In the genomic region with DNA sequence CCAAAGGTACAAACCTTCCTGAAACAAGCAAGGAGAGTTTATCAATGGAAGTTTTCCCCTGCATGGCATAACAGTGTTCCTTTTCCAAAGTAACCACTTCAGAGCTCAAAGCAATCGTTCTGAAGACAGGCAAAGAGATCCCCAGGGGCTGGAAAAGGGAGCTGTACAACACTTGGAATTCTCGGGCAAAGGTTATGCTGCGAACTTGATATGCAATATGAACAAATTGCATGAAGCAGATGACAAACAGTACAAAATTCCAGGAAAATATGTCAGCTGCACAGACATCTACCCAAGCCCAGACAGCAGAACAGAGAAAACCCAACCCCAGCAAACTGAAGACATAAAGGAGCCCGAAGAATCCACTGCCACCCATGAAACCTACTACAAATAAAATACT, we compare ENCODE assay signal across 21 cellular contexts. TPM values are rescaled to one million over a fixed set of nuclear protein-coding genes. Genes with fewer than 3 reads are reported as not detected.
"Had no signal": no experiment of that assay in that cellular context is flagged by ENCODE, and none has a peak within 500 bp of the region (broad histone marks: within the 10 kb centered on the region; RNA-seq: fewer than 3 reads in every experiment).

No MANE protein-coding gene starts in this region.

- H3K27me3 ChIP-seq: cardiac muscle cell, right lobe of liver, suprapubic skin, tibial artery had no signal

- H3K27ac ChIP-seq: cardiac muscle cell, foreskin keratinocyte, heart right ventricle, parathyroid adenoma, prostate gland, right lobe of liver, suprapubic skin, tibial artery had no signal

- DNase-seq: effector memory CD4-positive, alpha-beta T cell; foreskin keratinocyte; heart right ventricle; hypothalamus; kidney glomerular epithelial cell; mammary epithelial cell; mucosa of descending colon; retina; right lobe of liver; stimulated activated CD4-positive, alpha-beta T cell treated with anti-CD3 and anti-CD28 coated beads, Interleukin-2, amount 100 ng/mL, for 48 hours; stimulated activated naive CD8-positive, alpha-beta T cell treated with anti-CD3 and anti-CD28 coated beads, Interleukin-15, Interleukin-2, amounts not matched to agents 100 U/mL and 50 U/mL, for 24 hours; tibial artery had no signal

- H3K4me3 ChIP-seq: cardiac muscle cell, heart right ventricle, mucosa of descending colon, prostate gland, right lobe of liver, smooth muscle cell, suprapubic skin, tibial artery had no signal

- H3K4me1 ChIP-seq: foreskin keratinocyte, parathyroid adenoma, prostate gland, right lobe of liver, suprapubic skin, tibial artery had no signal

- H3K4me2 ChIP-seq: smooth muscle cell had no signal

- H3K79me2 ChIP-seq: parathyroid adenoma had no signal

- H3K9ac ChIP-seq: parathyroid adenoma had no signal

- H2AFZ ChIP-seq: parathyroid adenoma had no signal

- H3K36me3 ChIP-seq: prostate gland, right lobe of liver, suprapubic skin had no signal

- H3K9me3 ChIP-seq: heart right ventricle, mucosa of descending colon, prostate gland, right lobe of liver, suprapubic skin, tibial artery had no signal

- ATAC-seq: esophagus mucosa; foreskin keratinocyte; heart right ventricle; mucosa of descending colon; natural killer cell treated with Interleukin-12 subunit alpha and Interleukin-12 subunit beta and Interleukin-15 and Interleukin-18, amount 100 ng/mL, for 72 hours; right lobe of liver; stimulated activated naive CD8-positive, alpha-beta T cell treated with anti-CD3 and anti-CD28 coated beads, Interleukin-15, Interleukin-2, amounts not matched to agents 100 U/mL and 50 U/mL, for 24 hours had no signal

RNA-seq across cellular contexts. Expression of a gene that starts 18.4 kb away (rescaled TPM):
- total RNA-seq: esophagus mucosa; lower leg skin; natural killer cell treated with Interleukin-12 subunit alpha and Interleukin-12 subunit beta and Interleukin-15 and Interleukin-18, amount 100 ng/mL, for 72 hours; right lobe of liver; suprapubic skin; ureter had no signal
